In genomic region chr10:35415505-35415904, GRCh38 we compare ENCODE assay signal across 24 cellular contexts.
DNase-seq lines count a peak whose midpoint lies in the region; ATAC-seq and TF ChIP-seq lines count a peak whose summit lies in the region.
"Had no signal": no experiment of that assay in that cellular context is flagged by ENCODE, and none has a peak within 500 bp of the region (broad histone marks: within the 10 kb centered on the region; RNA-seq: fewer than 3 reads in every experiment).

No MANE protein-coding gene starts in this region.

- H3K9ac ChIP-seq in colonic mucosa (ENCODE audit: low read depth in 2 of 2, low read length in 2 of 2) = no peak overlapping the region
- H3K9ac ChIP-seq: parathyroid adenoma had no signal

- H3K27ac Mint-ChIP-seq in central memory CD8-positive, alpha-beta T cell (ENCODE audit: low read depth) = peak overlapping the region; percentile 21
- H3K27ac Mint-ChIP-seq in naive B cell = peak overlapping the region; percentile 18 to 87 (median 78)
- H3K27ac Mint-ChIP-seq: activated T-helper 1 cell treated with anti-CD3 and anti-CD28 coated beads, Interleukin-12 subunit alpha, Interleukin-12 subunit beta, Interleukin-2, Interleukin-4 antibody, amounts not matched to agents 30 ng/mL and 10 ng/mL and 1 ng/mL, durations not matched to agents 14 hours and 24 hours and 36 hours; dendritic cell treated with granulocyte-macrophage colony-stimulating factor and Interleukin-4, amounts not matched to agents 40 ng/mL and 50 ng/mL, for 4 days had no signal

- no peaks in the 10 kb centered on the region for H3K9me3 Mint-ChIP-seq in central memory CD8-positive, alpha-beta T cell
- H3K9me3 Mint-ChIP-seq in naive B cell = no peaks in the 10 kb centered on the region
- H3K9me3 Mint-ChIP-seq: activated T-helper 1 cell treated with anti-CD3 and anti-CD28 coated beads, Interleukin-12 subunit alpha, Interleukin-12 subunit beta, Interleukin-2, Interleukin-4 antibody, amounts not matched to agents 30 ng/mL and 10 ng/mL and 1 ng/mL, durations not matched to agents 14 hours and 24 hours and 36 hours; CD4-positive, CD25-positive, alpha-beta regulatory T cell; dendritic cell treated with granulocyte-macrophage colony-stimulating factor and Interleukin-4, amounts not matched to agents 40 ng/mL and 50 ng/mL, for 4 days had no signal

- H3K27ac ChIP-seq in left ventricle myocardium inferior (replicated peaks) = peak overlapping the region; percentile 60
- H3K27ac ChIP-seq in uterus = peak overlapping the region; percentile 93 to 99
- H3K27ac ChIP-seq in colonic mucosa = no peak overlapping the region
- H3K27ac ChIP-seq: lower lobe of right lung, parathyroid adenoma, skin epidermis had no signal

- intact Hi-C loops in left ventricle myocardium inferior (cut with micrococcal nuclease) = no loop called here
- intact Hi-C loops in Right ventricle myocardium superior (cut with DNase I) = no loop called here
- intact Hi-C loops in uterus (cut with DNase I; ENCODE audit: low total_unique reads) = no loop called here
- intact Hi-C loops in colonic mucosa (cut with DNase I) = no loop called here

- ATAC-seq in Right ventricle myocardium superior (ENCODE audit: poor library complexity) (no peak), naive B cell (ENCODE audit: low read depth in 2 of 2) (no peak)
- no peak for ATAC-seq in central memory CD8-positive, alpha-beta T cell (replicated peaks; ENCODE audit: extremely low read depth, poor library complexity, severe bottlenecking)
- ATAC-seq: lower lobe of right lung; stimulated activated naive CD8-positive, alpha-beta T cell treated with anti-CD3 and anti-CD28 coated beads, Interleukin-15, Interleukin-2, amounts not matched to agents 100 U/mL and 50 U/mL, for 24 hours had no signal

- TF ChIP-seq POLR2A in uterus (IDR thresholded peaks at IDR 0.05) = no peak

- H3K4me1 ChIP-seq in left ventricle myocardium inferior (peaks cover 96% of the 10 kb centered on the region), uterus (peaks cover 4 to 8% of the 10 kb centered on the region in 2 donors), colonic mucosa (no peaks in the 10 kb centered on the region)

- peaks cover 64% of the 10 kb centered on the region for H3K4me1 Mint-ChIP-seq in central memory CD8-positive, alpha-beta T cell
- peaks cover 45 to 72% (median 66%) of the 10 kb centered on the region in 3 donors for H3K4me1 Mint-ChIP-seq in naive B cell

- TF ChIP-seq CTCF in left ventricle myocardium inferior (IDR thresholded peaks at IDR 0.05; ENCODE audit: borderline replicate concordance) = no peak
- no peak for TF ChIP-seq CTCF in uterus (IDR thresholded peaks at IDR 0.05)
- no peak for TF ChIP-seq CTCF in colonic mucosa (IDR thresholded peaks at IDR 0.05)

- DNase-seq in left ventricle myocardium inferior (no peak), Right ventricle myocardium superior (no peak), naive B cell (no peak), uterus (peak in 1 of 2 donors; percentile 20), colonic mucosa (no peak), retina (no peak)
- DNase-seq in central memory CD8-positive, alpha-beta T cell (ENCODE audit: low spot score in 2 of 2) = no peak
- no peak for DNase-seq in stimulated activated CD4-positive, alpha-beta T cell treated with anti-CD3 and anti-CD28 coated beads, Interleukin-2, amount 100 ng/mL, for 24 hours
- DNase-seq: activated CD4-positive, alpha-beta T cell treated with anti-CD3 and anti-CD28 coated beads for 1 hour; CD4-positive, CD25-positive, alpha-beta regulatory T cell; H7; Karpas-422; lower lobe of right lung; NCI-H1092 treated with DMSO at 0.1 percent for 48 hours; NCI-H2029 treated with DMSO at 0.1 percent for 48 hours; NCI-H510A treated with DMSO at 0.1 percent for 48 hours; stimulated activated naive CD8-positive, alpha-beta T cell treated with anti-CD3 and anti-CD28 coated beads, Interleukin-15, Interleukin-2, amounts not matched to agents 100 U/mL and 50 U/mL, for 24 hours; trophoblast cell had no signal

- no peak overlapping the region for H3K4me3 Mint-ChIP-seq in central memory CD8-positive, alpha-beta T cell
- H3K4me3 Mint-ChIP-seq in naive B cell = peak overlapping the region in 1 of 8 donors; percentile 11
- H3K4me3 Mint-ChIP-seq: activated T-helper 1 cell treated with anti-CD3 and anti-CD28 coated beads, Interleukin-12 subunit alpha, Interleukin-12 subunit beta, Interleukin-2, Interleukin-4 antibody, amounts not matched to agents 30 ng/mL and 10 ng/mL and 1 ng/mL, durations not matched to agents 14 hours and 24 hours and 36 hours; dendritic cell treated with granulocyte-macrophage colony-stimulating factor and Interleukin-4, amounts not matched to agents 40 ng/mL and 50 ng/mL, for 4 days had no signal

- H3K27me3 Mint-ChIP-seq in central memory CD8-positive, alpha-beta T cell = no peaks in the 10 kb centered on the region
- no peaks in the 10 kb centered on the region for H3K27me3 Mint-ChIP-seq in naive B cell
- H3K27me3 Mint-ChIP-seq: activated naive CD8-positive, alpha-beta T cell; CD4-positive, CD25-positive, alpha-beta regulatory T cell; dendritic cell treated with granulocyte-macrophage colony-stimulating factor and Interleukin-4, amounts not matched to agents 40 ng/mL and 50 ng/mL, for 4 days had no signal

- H3K9me3 ChIP-seq in left ventricle myocardium inferior (replicated peaks) (no peaks in the 10 kb centered on the region), uterus (no peaks in the 10 kb centered on the region), colonic mucosa (no peaks in the 10 kb centered on the region)
- H3K9me3 ChIP-seq: lower lobe of right lung had no signal

- H3K36me3 ChIP-seq in left ventricle myocardium inferior = no peaks in the 10 kb centered on the region
- H3K36me3 ChIP-seq in uterus = no peaks in the 10 kb centered on the region
- H3K36me3 ChIP-seq in colonic mucosa = no peaks in the 10 kb centered on the region
- H3K36me3 ChIP-seq: lower lobe of right lung had no signal

- H3K4me3 ChIP-seq in left ventricle myocardium inferior (no peak overlapping the region), uterus (no peak overlapping the region), colonic mucosa (no peak overlapping the region)
- H3K4me3 ChIP-seq: hepatocyte, lower lobe of right lung, skin epidermis had no signal

- no peaks in the 10 kb centered on the region for H3K27me3 ChIP-seq in left ventricle myocardium inferior (ENCODE audit: low read depth)
- no peaks in the 10 kb centered on the region for H3K27me3 ChIP-seq in uterus
- no peaks in the 10 kb centered on the region for H3K27me3 ChIP-seq in colonic mucosa
- H3K27me3 ChIP-seq: hepatocyte had no signal

- peaks cover 1% of the 10 kb centered on the region for H3K36me3 Mint-ChIP-seq in central memory CD8-positive, alpha-beta T cell (ENCODE audit: insufficient read depth)
- H3K36me3 Mint-ChIP-seq in naive B cell = no peaks in the 10 kb centered on the region
- H3K36me3 Mint-ChIP-seq: CD4-positive, CD25-positive, alpha-beta regulatory T cell had no signal
